13 cellular contexts compared by ENCODE assay signal in the genomic region with DNA sequence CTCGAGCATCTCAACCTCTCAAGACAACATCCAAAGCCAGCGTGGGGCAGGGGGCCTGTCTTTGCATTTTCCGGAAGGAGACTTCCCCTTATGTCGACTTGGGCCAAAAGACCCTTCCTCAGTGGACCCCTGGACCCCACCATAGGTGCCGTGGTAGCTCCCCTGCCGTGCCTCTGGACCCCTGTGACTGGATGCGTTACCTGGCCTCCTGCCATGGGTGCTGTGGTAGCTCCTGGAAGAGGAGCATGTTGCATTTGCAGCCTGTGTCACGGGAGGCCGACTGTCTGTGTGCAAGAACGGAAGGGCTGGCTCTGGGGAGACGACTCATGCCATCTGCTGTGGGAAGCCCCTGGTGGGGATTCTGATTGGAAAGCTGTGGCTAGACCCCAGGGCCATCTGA.
DNase-seq lines count a peak whose midpoint lies in the region; ATAC-seq and TF ChIP-seq lines count a peak whose summit lies in the region.
"Had no signal": no experiment of that assay in that cellular context is flagged by ENCODE, and none has a peak within 500 bp of the region (broad histone marks: within the 10 kb centered on the region; RNA-seq: fewer than 3 reads in every experiment).

No MANE protein-coding gene starts in this region.

- H3K36me3 ChIP-seq in mucosa of descending colon (ENCODE audit: low read depth), result no peaks in the 10 kb centered on the region
- H3K36me3 ChIP-seq: HAP-1 had no signal

- intact Hi-C loops in sciatic nerve (cut with DNase I) (no loop called here), mucosa of descending colon (cut with DNase I, micrococcal nuclease) (no loop called here)

- no peaks in the 10 kb centered on the region for H3K9me3 ChIP-seq in mucosa of descending colon
- H3K9me3 ChIP-seq: A549, Caco-2, HAP-1 had no signal

- no peak overlapping the region for H3K4me3 ChIP-seq in mucosa of descending colon
- H3K4me3 ChIP-seq: A549, GM23248, HAP-1 had no signal

- ATAC-seq in sciatic nerve (no peak), GM18867 (IDR thresholded peaks at IDR 0.05; ENCODE audit: unreplicated experiment) (no peak), mucosa of descending colon (no peak)
- ATAC-seq: A549 had no signal

- H3K4me1 ChIP-seq in mucosa of descending colon (ENCODE audit: low read depth), result no peaks in the 10 kb centered on the region
- H3K4me1 ChIP-seq: A549, Caco-2, HAP-1 had no signal

- TF ChIP-seq CTCF in mucosa of descending colon (IDR thresholded peaks at IDR 0.05), result no peak

- DNase-seq in NCI-H2171 treated with DMSO at 0.1 percent for 48 hours (lab: John Stamatoyannopoulos, UW), result peak; percentile 16
- DNase-seq in NCI-H2171 (lab: John Stamatoyannopoulos, UW), result no peak
- peak; percentile 81 for DNase-seq in mesenteric fat pad (ENCODE audit: low spot score)
- DNase-seq in sciatic nerve (ENCODE audit: low spot score), result peak; percentile 31
- no peak for DNase-seq in stimulated activated CD4-positive, alpha-beta T cell treated with anti-CD3 and anti-CD28 coated beads, Interleukin-4, amount 100 ng/mL, for 4 hours
- no peak for DNase-seq in mucosa of descending colon
- DNase-seq: AML-193; CD4-positive, alpha-beta T cell; GM23248 had no signal

Comparison
In these comparisons a context has a peak if more than half of its experiments do, and no peak if none do; other contexts are left out.
1. DNase-seq: peak in NCI-H2171 treated with DMSO at 0.1 percent for 48 hours (single experiment), mesenteric fat pad (single experiment) and sciatic nerve (single experiment); none in NCI-H2171 (single experiment), stimulated activated CD4-positive, alpha-beta T cell treated with anti-CD3 and anti-CD28 coated beads, Interleukin-4, amount 100 ng/mL, for 4 hours (0 of 2) and mucosa of descending colon (0 of 3).